ENCODE assay signal across 19 cellular contexts in the genomic region with DNA sequence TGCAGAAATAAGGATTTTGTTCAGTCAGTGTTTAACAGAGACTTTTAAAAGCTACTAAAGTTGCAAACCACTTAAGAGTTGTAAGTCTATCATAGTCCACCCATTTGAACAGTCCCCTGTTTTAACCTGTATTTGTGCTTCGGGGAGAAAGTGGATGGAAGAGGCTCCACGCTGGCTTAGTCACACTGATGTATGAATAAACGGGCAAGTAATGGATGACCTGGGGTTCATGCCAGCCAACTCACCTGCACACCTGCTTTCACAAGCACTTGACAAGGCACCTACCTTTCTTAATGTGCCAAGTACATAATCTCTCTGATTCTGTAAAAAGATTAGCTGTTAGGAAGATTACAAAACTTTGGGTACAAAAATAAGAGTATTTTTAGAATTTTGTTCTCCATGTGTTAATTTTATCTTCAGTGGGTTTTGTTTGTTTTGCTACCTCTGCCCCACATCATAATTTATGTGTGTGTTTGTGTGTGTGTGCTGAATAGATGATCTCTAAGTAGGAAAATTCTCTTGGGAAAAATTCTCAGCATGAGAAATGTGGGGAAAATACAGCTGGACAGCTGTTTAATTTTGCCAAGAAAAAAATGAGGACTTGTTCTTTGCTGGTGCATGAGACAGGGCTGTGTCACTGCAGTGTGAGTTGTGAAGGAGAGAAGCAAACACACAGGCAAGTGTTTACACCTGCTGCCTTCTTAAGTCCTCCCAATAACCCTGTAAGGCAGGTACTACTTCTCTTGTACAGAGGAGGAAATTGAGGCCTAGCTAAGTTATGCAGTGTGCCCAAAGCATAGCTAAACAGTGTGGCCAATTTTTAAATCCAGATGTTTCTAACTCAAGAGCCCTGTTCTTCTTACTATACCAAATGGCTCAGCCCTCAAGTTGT. TPM values are rescaled to one million over a fixed set of nuclear protein-coding genes. Genes with fewer than 3 reads are reported as not detected.
DNase-seq lines count a peak whose midpoint lies in the region; ATAC-seq lines count a peak whose summit lies in the region.
"Had no signal": no experiment of that assay in that cellular context is flagged by ENCODE, and none has a peak within 500 bp of the region (broad histone marks: within the 10 kb centered on the region; RNA-seq: fewer than 3 reads in every experiment).

No MANE protein-coding gene starts in this region.

- ATAC-seq in esophagus mucosa = peak; percentile 71
- peak; percentile 55 for ATAC-seq in sciatic nerve
- ATAC-seq: natural killer cell; stimulated activated naive B cell treated with anti-CD40 and anti-IgM and Interleukin-4, amounts not matched to agents 10 μg/mL and 1 μg/mL and 100 μg/mL, for 72 hours had no signal

- intact Hi-C loops in sciatic nerve (cut with DNase I) = no loop called here

- DNase-seq in DMS79 treated with DMSO at 0.1 percent for 48 hours (lab: John Stamatoyannopoulos, UW) (peak; percentile 76), NCI-H69 (lab: John Stamatoyannopoulos, UW) (peak; percentile 64), sciatic nerve (ENCODE audit: low spot score) (no peak), NCI-H187 treated with DMSO at 0.1 percent for 48 hours (lab: John Stamatoyannopoulos, UW) (no peak), cerebellar cortex (ENCODE audit: low spot score) (no peak), germinal center (ENCODE audit: low spot score) (no peak)
- DNase-seq: activated CD4-positive, alpha-beta T cell treated with anti-CD3 and anti-CD28 coated beads, Interleukin-2, amount 10 ng/mL, durations not matched to agents 7 days and 5 days; aorta; cerebellar nuclear complex; midbrain; natural killer cell; NCI-H2171; NCI-H748 treated with DMSO at 0.1 percent for 48 hours; stimulated activated CD4-positive, alpha-beta T cell treated with anti-CD3 and anti-CD28 coated beads, Interleukin-12 subunit alpha, Interleukin-12 subunit beta, amount 100 ng/mL, for 4 hours; stimulated activated CD4-positive, alpha-beta T cell treated with anti-CD3 and anti-CD28 coated beads, Interleukin-4, amount 100 ng/mL, for 24 hours; stimulated activated naive B cell treated with anti-CD40 and anti-IgM and Interleukin-4, amounts not matched to agents 10 μg/mL and 1 μg/mL and 100 μg/mL, for 72 hours had no signal

RNA-seq across cellular contexts. Expression of a gene that starts 32.3 kb away (rescaled TPM):
- 1.00 TPM for total RNA-seq in esophagus mucosa
- 29.7 TPM for total RNA-seq in sciatic nerve
- total RNA-seq: activated T-helper 1 cell treated with anti-CD3 and anti-CD28 coated beads, Interleukin-12 subunit alpha, Interleukin-12 subunit beta, Interleukin-2, Interleukin-4 antibody, amounts not matched to agents 30 ng/mL and 10 ng/mL and 1 ng/mL, durations not matched to agents 14 hours and 24 hours and 36 hours; natural killer cell; OCI-LY7 had no signal

Comparison
In these comparisons a context has a peak if more than half of its experiments do, and no peak if none do; other contexts are left out.
1. DNase-seq: peak in DMS79 treated with DMSO at 0.1 percent for 48 hours (single experiment) and NCI-H69 (single experiment); none in sciatic nerve (single experiment), NCI-H187 treated with DMSO at 0.1 percent for 48 hours (single experiment), cerebellar cortex (single experiment) and germinal center (single experiment).
2. RNA of a gene that starts 32.3 kb away (total RNA-seq): 29.7 TPM in sciatic nerve (single experiment); 1.00 TPM in esophagus mucosa (single experiment); every median in the first group is over 10 times any median in the second.